ENCODE assay signal across 8 cellular contexts in genomic region chr3:149120051-149120972, GRCh38. TPM values are rescaled to one million over a fixed set of nuclear protein-coding genes. Genes with fewer than 3 reads are reported as not detected.
DNase-seq lines count a peak whose midpoint lies in the region; ATAC-seq, FAIRE-seq and TF ChIP-seq lines count a peak whose summit lies in the region.

No MANE protein-coding gene starts in this region.

- DNase-seq in AG04449 (ENCODE audit: low read depth, low spot score) (no peak), GM12891 (ENCODE audit: insufficient read length, low spot score) (peak; percentile 30), NCI-H345 treated with DMSO at 0.1 percent for 48 hours (lab: John Stamatoyannopoulos, UW; ENCODE audit: unreplicated experiment) (peak; percentile 13), adrenal gland (no peak), right atrium auricular region (ENCODE audit: low spot score) (no peak), small intestine (peak; percentile 61)
- DNase-seq in activated naive CD4-positive, alpha-beta T cell (lab: John Stamatoyannopoulos, UW): no peak

- POLR2A ChIA-PET in AG04449 (lab: Yijun Ruan, JAX): no interaction called here

- ATAC-seq in HG03159 (IDR thresholded peaks at IDR 0.05; ENCODE audit: unreplicated experiment): peak; percentile 67

- CTCF ChIA-PET in AG04449 (lab: Yijun Ruan, JAX): interaction anchor here (0.6 to 8.2 kb wide), 75 partner anchors 8 to 651 kb away, joined by 3 to 255 read pairs (median 4); partner anchors contain the start of genes HPS3, TM4SF18 and TM4SF4

- no peak for TF ChIP-seq POLR2A in GM12891 (IDR thresholded peaks at IDR 0.05; ENCODE audit: low read depth, low read length)
- no peak for TF ChIP-seq POLR2A in adrenal gland (IDR thresholded peaks at IDR 0.05)

- H3K4me3 ChIP-seq in AG04449 (ENCODE audit: low read depth, low read length) (no peak overlapping the region), adrenal gland (no peak overlapping the region), right atrium auricular region (no peak overlapping the region), small intestine (ENCODE audit: low read depth in 1 of 2, low read length in 2 of 2) (no peak overlapping the region)

- H3K9me3 ChIP-seq in adrenal gland (replicated peaks in 1 of 3) (no peaks in the 10 kb centered on the region), right atrium auricular region (no peaks in the 10 kb centered on the region), small intestine (ENCODE audit: control insufficient read depth, low read depth) (no peaks in the 10 kb centered on the region)

- peaks cover 0 to 7% of the 10 kb centered on the region in 2 donors for H3K4me1 ChIP-seq in adrenal gland (replicated peaks in 1 of 2)
- H3K4me1 ChIP-seq in right atrium auricular region: no peaks in the 10 kb centered on the region
- no peaks in the 10 kb centered on the region for H3K4me1 ChIP-seq in small intestine (ENCODE audit: control insufficient read depth in 2 of 2, insufficient read depth in 1 of 2, low read depth in 1 of 2, low read length in 1 of 2)

- intact Hi-C loops in adrenal gland (cut with DNase I): loop anchor here (5.0 to 10.0 kb wide), 2 partner anchors 64 to 152 kb away; no protein-coding TSS in a partner anchor

- H3K27me3 ChIP-seq in adrenal gland (no peaks in the 10 kb centered on the region), right atrium auricular region (no peaks in the 10 kb centered on the region), small intestine (ENCODE audit: control insufficient read depth in 2 of 2, insufficient read depth in 2 of 2, low read length in 2 of 2) (no peaks in the 10 kb centered on the region)

- H3K36me3 ChIP-seq in adrenal gland (replicated peaks in 1 of 2) (no peaks in the 10 kb centered on the region), right atrium auricular region (no peaks in the 10 kb centered on the region), small intestine (ENCODE audit: control insufficient read depth in 2 of 2, insufficient read depth in 2 of 2, low read length in 2 of 2) (no peaks in the 10 kb centered on the region)

- FAIRE-seq in GM12891 (lab: Jason Lieb, UNC) (peak; percentile 52), small intestine (lab: Jason Lieb, UNC) (no peak)

- TF ChIP-seq CTCF in AG04449 (IDR thresholded peaks at IDR 0.05; ENCODE audit: insufficient read depth, low read length, missing control alignments) (peak; percentile 38), adrenal gland (IDR thresholded peaks at IDR 0.05) (peak; percentile 48 to 89 (median 78)), right atrium auricular region (IDR thresholded peaks at IDR 0.05) (peak; percentile 36 to 73)

- no peak overlapping the region for H3K27ac ChIP-seq in adrenal gland
- no peak overlapping the region for H3K27ac ChIP-seq in right atrium auricular region
- no peak overlapping the region for H3K27ac ChIP-seq in small intestine (ENCODE audit: low read depth in 1 of 2, low read length in 1 of 2)

- 17 to 19% (median 17%) methylated on average over 7 of the region's 7 CpGs for WGBS in adrenal gland, 4 donors
- WGBS in small intestine, 3 donors: 17 to 20% (median 19%) methylated on average over 7 of the region's 7 CpGs

TF ChIP-seq in GM12891, 5 proteins besides CTCF, POLR2A, EP300 and RAD21:
- no peak for TF ChIP-seq PAX5 (IDR thresholded peaks at IDR 0.05; ENCODE audit: insufficient read depth, low read length, severe bottlenecking)
- TF ChIP-seq SPI1 (IDR thresholded peaks at IDR 0.05; ENCODE audit: low read depth, low read length): peak; percentile 10; the same call in 1 of the 2 replicates
- no peak for TF ChIP-seq POLR2AphosphoS5 (IDR thresholded peaks at IDR 0.05; ENCODE audit: low read depth, low read length)

RNA-seq across cellular contexts. Expression of gene HPS3, which starts 9.1 kb away (rescaled TPM):
- 5.7 TPM for polyA plus RNA-seq in GM12891 (2012; ENCODE audit: low read depth, missing spikeins)
- total RNA-seq in adrenal gland (10 to 100 TPM; 20.2 to 38.2 (median 28.9) TPM), right atrium auricular region (1 to 10 TPM; 5.9 to 6.7 TPM)
- polyA plus RNA-seq in adrenal gland (10 to 100 TPM in 1 of 3 donors, 1 to 10 TPM in 2; 6.7 to 35.5 (median 7.3) TPM), small intestine (10 to 100 TPM in 1 of 3 donors, 1 to 10 TPM in 2; 7.3 to 11.0 (median 9.5) TPM)

RNA-seq across cellular contexts. Expression of gene HLTF, which starts 34.0 kb away (rescaled TPM):
- polyA plus RNA-seq in GM12891 (2012; ENCODE audit: low read depth, missing spikeins): 14.3 TPM
- total RNA-seq in adrenal gland: 100 to 1,000 TPM in 1 of 8 donors, 10 to 100 TPM in 7; 30.4 to 102 (median 55.5) TPM
- polyA plus RNA-seq in adrenal gland: 10 to 100 TPM in 1 of 3 donors, 1 to 10 TPM in 2; 5.6 to 41.0 (median 6.0) TPM
- 10 to 100 TPM in 1 of 2 donors, 1 to 10 TPM in 1; 9.2 to 24.8 TPM for total RNA-seq in right atrium auricular region
- 1 to 10 TPM; 1.1 to 7.2 (median 1.4) TPM for polyA plus RNA-seq in small intestine

Comparison
In these comparisons a context has a peak if more than half of its experiments do, and no peak if none do; other contexts are left out.
1. DNase-seq: peak in GM12891 (single experiment), NCI-H345 treated with DMSO at 0.1 percent for 48 hours (single experiment) and small intestine (single experiment); none in AG04449 (single experiment), adrenal gland (0 of 7), right atrium auricular region (single experiment) and activated naive CD4-positive, alpha-beta T cell (0 of 4).
2. Peak in every context shown above with its lines, with median percentiles within 50 percentile points of each other: CTCF ChIP-seq.